In the genomic region with DNA sequence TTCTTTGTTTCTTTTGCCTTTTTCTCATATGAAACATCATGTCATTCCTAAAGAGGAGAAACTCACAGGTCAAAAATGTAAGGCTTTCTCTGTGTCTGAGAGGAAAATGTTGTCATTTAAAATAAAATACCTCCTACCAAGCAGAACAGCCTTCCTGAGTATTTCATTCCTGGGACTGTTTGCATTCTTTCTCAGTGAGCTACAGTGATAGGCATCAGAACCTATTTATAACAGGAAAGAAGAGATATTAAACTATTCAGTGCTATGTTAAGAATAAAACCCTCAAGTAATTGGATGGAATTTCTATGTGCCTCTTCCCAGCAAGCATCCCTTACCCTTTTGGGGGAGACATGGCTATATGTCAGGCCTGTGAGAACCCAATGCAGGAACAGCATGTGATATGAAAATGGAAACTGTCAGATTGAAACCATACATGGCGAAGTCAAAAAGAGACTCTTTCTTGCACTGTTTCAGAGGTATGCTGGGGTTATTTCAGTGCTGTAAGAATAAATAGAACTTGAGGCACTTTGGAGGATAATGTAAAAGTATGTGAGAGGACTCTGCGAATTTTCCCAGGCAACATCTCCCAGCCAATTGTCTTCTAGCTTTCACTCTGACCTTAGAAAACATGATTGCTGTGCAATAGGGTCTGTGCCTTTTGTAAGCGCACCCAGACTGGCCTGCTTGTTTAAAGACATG, we compare ENCODE assay signal across 8 cellular contexts.
DNase-seq lines count a peak whose midpoint lies in the region; ATAC-seq, FAIRE-seq and TF ChIP-seq lines count a peak whose summit lies in the region.

No MANE protein-coding gene starts in this region.

- peaks cover 7% of the 10 kb centered on the region for H3K9me3 Mint-ChIP-seq in nephron

- DNase-seq in GM12891 (ENCODE audit: insufficient read length, low spot score) (peak; percentile 3), astrocyte of the hippocampus (ENCODE audit: low read depth, low spot score) (peak; percentile 94), HAP-1 (ENCODE audit: low spot score in 2 of 2) (no peak), SK-N-DZ (ENCODE audit: low spot score) (no peak), NCI-H2227 treated with DMSO at 0.1 percent for 48 hours (lab: John Stamatoyannopoulos, UW) (no peak)
- no peak for DNase-seq in activated CD8-positive, alpha-beta memory T cell treated with anti-CD3 and anti-CD28 coated beads, Interleukin-2, amount 50 U/mL, for 48 hours

- in situ Hi-C loops in HAP-1 (cut with MboI; ENCODE audit: low sequenced_read_pairs) = no loop called here

- no peak overlapping the region for H3K4me3 Mint-ChIP-seq in nephron

- peak; percentile 87 for ATAC-seq in HG02938 (IDR thresholded peaks at IDR 0.05; ENCODE audit: unreplicated experiment)

- FAIRE-seq in GM12891 (lab: Jason Lieb, UNC) = peak; percentile 72

- H3K4me3 ChIP-seq in HAP-1 = no peak overlapping the region

- peaks cover 59% of the 10 kb centered on the region for H3K4me1 Mint-ChIP-seq in nephron

- H3K9me3 ChIP-seq in HAP-1 = no peaks in the 10 kb centered on the region

- TF ChIP-seq POLR2A in GM12891 (IDR thresholded peaks at IDR 0.05; ENCODE audit: low read depth, low read length) = no peak

- peaks cover 6% of the 10 kb centered on the region for H3K4me1 ChIP-seq in HAP-1

- peak overlapping the region; percentile 64 to 82 (median 72) for H3K27ac Mint-ChIP-seq in nephron

- no peaks in the 10 kb centered on the region for H3K27me3 Mint-ChIP-seq in nephron (ENCODE audit: low read depth)

- no peaks in the 10 kb centered on the region for H3K36me3 ChIP-seq in HAP-1 (replicated peaks)

- H3K27me3 ChIP-seq in HAP-1 (ENCODE audit: low read depth) = no peaks in the 10 kb centered on the region

- TF ChIP-seq CTCF in nephron (IDR thresholded peaks at IDR 0.05; ENCODE audit: unreplicated experiment in 3 of 3) = no peak

- H3K36me3 Mint-ChIP-seq in nephron (ENCODE audit: low read depth) = no peaks in the 10 kb centered on the region

TF ChIP-seq in GM12891, 5 proteins besides CTCF, POLR2A, EP300 and RAD21:
- TF ChIP-seq SPI1 (IDR thresholded peaks at IDR 0.05; ENCODE audit: low read depth, low read length) (no peak), PAX5 (IDR thresholded peaks at IDR 0.05; ENCODE audit: insufficient read depth, low read length, severe bottlenecking) (no peak), POU2F2 (IDR thresholded peaks at IDR 0.05; ENCODE audit: low read depth, low read length) (no peak)

Comparison
In these comparisons a context has a peak if more than half of its experiments do, and no peak if none do; other contexts are left out.
1. DNase-seq: peak in GM12891 (single experiment) and astrocyte of the hippocampus (single experiment); none in activated CD8-positive, alpha-beta memory T cell treated with anti-CD3 and anti-CD28 coated beads, Interleukin-2, amount 50 U/mL, for 48 hours (single experiment), HAP-1 (0 of 2), SK-N-DZ (single experiment) and NCI-H2227 treated with DMSO at 0.1 percent for 48 hours (single experiment).